In the genomic region with DNA sequence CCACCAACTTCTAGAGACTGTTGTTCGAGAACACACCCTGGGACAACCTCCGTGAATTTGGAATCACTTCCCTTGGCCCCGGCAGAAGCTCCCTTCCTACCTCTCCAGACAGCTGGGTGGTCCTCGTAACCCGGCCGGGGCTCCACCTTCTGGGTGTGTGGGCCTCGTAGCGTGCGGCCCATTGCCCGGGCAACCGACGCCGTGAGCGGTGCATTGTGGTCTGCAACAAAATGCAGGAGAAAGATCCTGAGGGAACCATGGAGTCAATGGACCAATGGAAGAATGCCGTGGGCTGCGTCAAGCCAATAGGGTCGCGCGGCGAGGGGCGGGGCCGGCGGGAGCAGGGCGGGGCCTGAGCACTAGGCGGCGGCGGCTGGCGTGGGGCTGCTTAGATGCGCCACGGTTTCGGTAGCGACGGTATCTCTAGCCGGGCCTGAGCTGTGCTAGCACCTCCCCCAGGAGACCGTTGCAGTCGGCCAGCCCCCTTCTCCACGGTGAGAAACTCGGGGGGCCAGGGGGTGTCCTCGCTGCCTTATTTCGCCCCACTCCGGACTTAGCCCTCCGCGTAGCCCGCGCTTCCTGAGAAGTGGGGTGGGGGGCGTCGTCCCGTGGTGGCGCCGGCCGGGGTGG, we compare ENCODE assay signal across 8 cellular contexts. TPM values are rescaled to one million over a fixed set of nuclear protein-coding genes. Genes with fewer than 3 reads are reported as not detected.
DNase-seq lines count a peak whose midpoint lies in the region; ATAC-seq and TF ChIP-seq lines count a peak whose summit lies in the region.

Gene DYNLL1 (plus strand): TSS at position 391 of the 630 bp plus-strand sequence. CDS start 309 bp downstream, outside the sequence.

- no peaks in the 10 kb centered on the region for H3K9me3 Mint-ChIP-seq in Calu3 (ENCODE audit: low read depth, unreplicated experiment)
- H3K9me3 Mint-ChIP-seq in endothelial cell (ENCODE audit: unreplicated experiment): no peaks in the 10 kb centered on the region

- H3K4me2 ChIP-seq in OCI-LY1 (ENCODE audit: low read length): peak within 1 kb of the TSS; percentile 100

- no peaks in the 10 kb centered on the region for H3K27me3 ChIP-seq in HUES64 (ENCODE audit: insufficient read depth, low read length)
- H3K27me3 ChIP-seq in OCI-LY1 (ENCODE audit: insufficient read depth, low read length): no peaks in the 10 kb centered on the region

- no peak for TF ChIP-seq CTCF in Calu3 (IDR thresholded peaks at IDR 0.05; ENCODE audit: unreplicated experiment)
- TF ChIP-seq CTCF in OCI-LY1 (IDR thresholded peaks at IDR 0.05; ENCODE audit: low read length): no peak
- no peak for TF ChIP-seq CTCF in endothelial cell (IDR thresholded peaks at IDR 0.05; ENCODE audit: unreplicated experiment)

- DNase-seq in Calu3: peak; percentile 99
- DNase-seq in activated CD8-positive, alpha-beta memory T cell treated with anti-CD3 and anti-CD28 coated beads, Interleukin-2, amount 50 U/mL, for 4 hours: peak; percentile 97
- DNase-seq in endothelial cell (ENCODE audit: low spot score): peak; percentile 98
- DNase-seq in midbrain (lab: John Stamatoyannopoulos, UW): peak; percentile 95
- peak; percentile 94 for DNase-seq in stimulated activated CD8-positive, alpha-beta memory T cell treated with anti-CD3 and anti-CD28 coated beads, Interleukin-2, amount 100 ng/mL, for 1 hour (ENCODE audit: low read depth in 2 of 2)

- WGBS in HUES64: under 1% methylated on average over 51 of the region's 51 CpGs

- H3K36me3 Mint-ChIP-seq in Calu3 (ENCODE audit: insufficient read depth, unreplicated experiment): peaks cover 60% of the 10 kb centered on the region
- H3K36me3 Mint-ChIP-seq in endothelial cell (ENCODE audit: low read depth, unreplicated experiment): peaks cover 21% of the 10 kb centered on the region

- peak within 1 kb of the TSS; percentile 85 for H3K9ac ChIP-seq in HUES64 (ENCODE audit: low read depth, low read length)
- H3K9ac ChIP-seq in OCI-LY1 (ENCODE audit: low read length): peak within 1 kb of the TSS; percentile 92

- H3K27me3 Mint-ChIP-seq in Calu3 (ENCODE audit: unreplicated experiment) (no peaks in the 10 kb centered on the region), endothelial cell (ENCODE audit: unreplicated experiment) (peaks cover 5% of the 10 kb centered on the region)

- H3K27ac ChIP-seq in HUES64 (ENCODE audit: low read depth, low read length) (peak within 1 kb of the TSS; percentile 77; the same call in 1 of the 2 replicates), OCI-LY1 (ENCODE audit: low read depth, low read length, poor library complexity, severe bottlenecking) (peak within 1 kb of the TSS; percentile 81)

- CTCF ChIA-PET in Calu3 (lab: Charles Lee): interaction anchor here (0.6 to 3.3 kb wide), 4 partner anchors 21 to 392 kb away, joined by 3 to 22 read pairs (median 5); partner anchors contain the start of genes COQ5 and SRSF9

- intact Hi-C loops in Calu3 (cut with micrococcal nuclease; ENCODE audit: unreplicated experiment): loop anchor here (1.0 to 5.0 kb wide), 3 partner anchors 17 to 57 kb away; no protein-coding TSS in a partner anchor

- peak within 1 kb of the TSS; percentile 92 for H3K27ac Mint-ChIP-seq in Calu3 (ENCODE audit: unreplicated experiment)
- H3K27ac Mint-ChIP-seq in endothelial cell (ENCODE audit: unreplicated experiment): peak within 1 kb of the TSS; percentile 90

- peak; percentile 94 for ATAC-seq in GM21447 (IDR thresholded peaks at IDR 0.05; ENCODE audit: unreplicated experiment)

- H3K79me2 ChIP-seq in OCI-LY1 (ENCODE audit: insufficient read depth, low read length): peaks cover 19% of the 10 kb centered on the region

- H3K36me3 ChIP-seq in HUES64 (ENCODE audit: insufficient read depth, low read length): peaks cover 27% of the 10 kb centered on the region
- peaks cover 29% of the 10 kb centered on the region for H3K36me3 ChIP-seq in OCI-LY1 (ENCODE audit: insufficient read depth, low read length)

- H4K20me1 ChIP-seq in OCI-LY1 (ENCODE audit: insufficient read depth, low read length): no peaks in the 10 kb centered on the region

- no peaks in the 10 kb centered on the region for H3K9me2 ChIP-seq in OCI-LY1 (ENCODE audit: low read depth, low read length)

- peaks cover 4% of the 10 kb centered on the region for H3F3A ChIP-seq in OCI-LY1 (ENCODE audit: insufficient read depth, low read length)

- H3K4me1 ChIP-seq in HUES64 (ENCODE audit: insufficient read depth, low read length): peaks cover 15% of the 10 kb centered on the region
- peaks cover 23% of the 10 kb centered on the region for H3K4me1 ChIP-seq in OCI-LY1 (ENCODE audit: insufficient read depth, low read length, severe bottlenecking)

- H3K9me3 ChIP-seq in HUES64 (ENCODE audit: insufficient read depth, low read depth, low read length) (no peaks in the 10 kb centered on the region), OCI-LY1 (ENCODE audit: low read length) (no peaks in the 10 kb centered on the region)

- H3K4me3 ChIP-seq in HUES64 (ENCODE audit: low read length) (peak within 1 kb of the TSS; percentile 99), OCI-LY1 (ENCODE audit: low read depth, low read length, poor library complexity, severe bottlenecking) (peak within 1 kb of the TSS; percentile 98)

- no peak within 1 kb of the TSS for H2AFZ ChIP-seq in OCI-LY1 (ENCODE audit: low read length)

- H3K4me1 Mint-ChIP-seq in Calu3 (ENCODE audit: low read depth, unreplicated experiment) (peaks cover 25% of the 10 kb centered on the region), endothelial cell (ENCODE audit: unreplicated experiment) (peaks cover 22% of the 10 kb centered on the region)

- no TSS peak for BruUV-seq in Calu3 (replicated peaks; lab: Mats Ljungman, UMichigan)

- H3K4me3 Mint-ChIP-seq in Calu3 (ENCODE audit: low read depth, unreplicated experiment) (peak within 1 kb of the TSS; percentile 93), endothelial cell (ENCODE audit: unreplicated experiment) (peak within 1 kb of the TSS; percentile 99)

RNA-seq across cellular contexts. Expression of gene DYNLL1, which starts in this region (rescaled TPM):
- total RNA-seq in Calu3 (2022): 419 and 423 TPM in 2 replicates
- polyA plus RNA-seq in HUES64 (2013, experiment 1 of 2): 526 TPM
- 516 TPM for polyA plus RNA-seq in HUES64 (2013, experiment 2 of 2)
- total RNA-seq in endothelial cell (ENCODE audit: unreplicated experiment): 392 TPM

Comparison
In these comparisons a context has a peak if more than half of its experiments do, and no peak if none do; other contexts are left out.
1. Peak in every context shown above with its lines: DNase-seq, ATAC-seq, H3K4me3 ChIP-seq and H3K27ac ChIP-seq.